ENCODE assay signal across 1 cellular context in the genomic region with DNA sequence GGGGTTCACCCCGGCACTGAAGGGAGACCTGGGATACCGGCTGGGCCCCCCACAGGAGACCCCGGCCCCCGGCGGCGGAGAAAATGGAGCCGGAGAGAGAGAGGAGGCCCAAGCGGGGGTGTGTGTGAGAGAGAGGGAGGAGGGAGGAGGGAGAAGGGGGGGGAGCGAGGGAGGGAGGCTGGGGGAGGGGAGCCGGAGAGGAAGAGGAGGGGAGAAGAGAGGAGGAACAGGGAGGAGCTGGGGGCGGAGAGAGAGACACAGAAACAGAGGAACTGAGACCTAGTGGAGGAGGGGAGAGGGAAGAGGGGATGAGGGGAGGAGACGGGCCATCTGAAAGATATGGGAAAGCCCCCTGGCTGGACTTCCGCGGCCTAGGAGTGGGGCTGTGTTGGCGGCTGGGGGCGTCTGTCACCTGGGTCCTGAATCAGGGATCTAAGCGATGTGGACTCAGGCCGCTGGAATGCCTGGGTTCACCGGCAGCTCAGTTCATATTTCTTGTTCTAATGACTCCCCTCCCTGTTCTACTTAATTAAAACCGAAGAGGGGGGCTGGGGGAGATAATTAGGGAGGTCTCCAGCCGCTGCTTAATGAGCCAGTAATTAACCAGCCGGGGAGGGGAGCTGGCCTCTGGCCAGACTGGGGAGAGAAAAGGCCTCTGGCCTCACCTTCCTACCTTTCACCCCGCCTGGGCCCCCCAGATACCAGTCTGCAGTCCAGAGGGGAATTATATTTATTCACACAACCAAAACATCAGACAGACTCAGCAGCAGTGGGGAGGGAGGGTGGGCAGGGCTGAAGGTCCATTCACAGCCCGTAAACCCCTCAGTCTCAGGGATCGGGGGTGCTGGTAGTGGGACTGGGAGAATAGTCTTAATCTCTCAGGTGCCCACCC.
TF ChIP-seq lines count a peak whose summit lies in the region.

A gene with protein sequence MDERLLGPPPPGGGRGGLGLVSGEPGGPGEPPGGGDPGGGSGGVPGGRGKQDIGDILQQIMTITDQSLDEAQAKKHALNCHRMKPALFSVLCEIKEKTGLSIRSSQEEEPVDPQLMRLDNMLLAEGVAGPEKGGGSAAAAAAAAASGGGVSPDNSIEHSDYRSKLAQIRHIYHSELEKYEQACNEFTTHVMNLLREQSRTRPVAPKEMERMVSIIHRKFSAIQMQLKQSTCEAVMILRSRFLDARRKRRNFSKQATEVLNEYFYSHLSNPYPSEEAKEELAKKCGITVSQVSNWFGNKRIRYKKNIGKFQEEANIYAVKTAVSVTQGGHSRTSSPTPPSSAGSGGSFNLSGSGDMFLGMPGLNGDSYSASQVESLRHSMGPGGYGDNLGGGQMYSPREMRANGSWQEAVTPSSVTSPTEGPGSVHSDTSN (minus strand): TSS at position 149 of the 892 bp plus-strand sequence. CDS start 287 bp downstream, outside the sequence.

TF ChIP-seq in K562, 482 proteins besides CTCF, POLR2A, EP300 and RAD21 (continued from another document and continues in another):
- TF ChIP-seq, protein P1, sequence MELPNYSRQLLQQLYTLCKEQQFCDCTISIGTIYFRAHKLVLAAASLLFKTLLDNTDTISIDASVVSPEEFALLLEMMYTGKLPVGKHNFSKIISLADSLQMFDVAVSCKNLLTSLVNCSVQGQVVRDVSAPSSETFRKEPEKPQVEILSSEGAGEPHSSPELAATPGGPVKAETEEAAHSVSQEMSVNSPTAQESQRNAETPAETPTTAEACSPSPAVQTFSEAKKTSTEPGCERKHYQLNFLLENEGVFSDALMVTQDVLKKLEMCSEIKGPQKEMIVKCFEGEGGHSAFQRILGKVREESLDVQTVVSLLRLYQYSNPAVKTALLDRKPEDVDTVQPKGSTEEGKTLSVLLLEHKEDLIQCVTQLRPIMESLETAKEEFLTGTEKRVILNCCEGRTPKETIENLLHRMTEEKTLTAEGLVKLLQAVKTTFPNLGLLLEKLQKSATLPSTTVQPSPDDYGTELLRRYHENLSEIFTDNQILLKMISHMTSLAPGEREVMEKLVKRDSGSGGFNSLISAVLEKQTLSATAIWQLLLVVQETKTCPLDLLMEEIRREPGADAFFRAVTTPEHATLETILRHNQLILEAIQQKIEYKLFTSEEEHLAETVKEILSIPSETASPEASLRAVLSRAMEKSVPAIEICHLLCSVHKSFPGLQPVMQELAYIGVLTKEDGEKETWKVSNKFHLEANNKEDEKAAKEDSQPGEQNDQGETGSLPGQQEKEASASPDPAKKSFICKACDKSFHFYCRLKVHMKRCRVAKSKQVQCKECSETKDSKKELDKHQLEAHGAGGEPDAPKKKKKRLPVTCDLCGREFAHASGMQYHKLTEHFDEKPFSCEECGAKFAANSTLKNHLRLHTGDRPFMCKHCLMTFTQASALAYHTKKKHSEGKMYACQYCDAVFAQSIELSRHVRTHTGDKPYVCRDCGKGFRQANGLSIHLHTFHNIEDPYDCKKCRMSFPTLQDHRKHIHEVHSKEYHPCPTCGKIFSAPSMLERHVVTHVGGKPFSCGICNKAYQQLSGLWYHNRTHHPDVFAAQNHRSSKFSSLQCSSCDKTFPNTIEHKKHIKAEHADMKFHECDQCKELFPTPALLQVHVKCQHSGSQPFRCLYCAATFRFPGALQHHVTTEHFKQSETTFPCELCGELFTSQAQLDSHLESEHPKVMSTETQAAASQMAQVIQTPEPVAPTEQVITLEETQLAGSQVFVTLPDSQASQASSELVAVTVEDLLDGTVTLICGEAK (IDR thresholded peaks at IDR 0.05), result peak; percentile 61
- TF ChIP-seq, protein P1 (CRISPR knock-in tag; IDR thresholded peaks at IDR 0.05), result no peak
- TF ChIP-seq ZNF586 (CRISPR knock-in tag; conservative IDR thresholded peaks at IDR 0.05) (no peak), CHD2 (IDR thresholded peaks at IDR 0.05; ENCODE audit: low read depth, low read length) (peak; percentile 43; the same call in 1 of the 2 replicates), ZNF175 (CRISPR knock-in tag; IDR thresholded peaks at IDR 0.05; ENCODE audit: low read depth) (no peak), MTA3 (IDR thresholded peaks at IDR 0.05; ENCODE audit: borderline replicate concordance) (peak; percentile 58; the same call in 1 of the 2 replicates), XRCC5 (IDR thresholded peaks at IDR 0.05; ENCODE audit: low read depth, low read length) (no peak), PHB (CRISPR knock-in tag; IDR thresholded peaks at IDR 0.05) (0 out of 2 replicates have a peak, but pooled peaks have one; percentile 56), ZKSCAN8 (CRISPR knock-in tag; IDR thresholded peaks at IDR 0.05) (no peak), POLR2G (IDR thresholded peaks at IDR 0.05; ENCODE audit: low read depth, low read length) (peak; percentile 52; the same call in 1 of the 2 replicates), RBM22 (IDR thresholded peaks at IDR 0.05; ENCODE audit: low read depth, low read length, poor library complexity, severe bottlenecking) (no peak), CXXC5 (CRISPR knock-in tag; IDR thresholded peaks at IDR 0.05) (peak; percentile 27; the same call in 1 of the 2 replicates), NFXL1 (CRISPR knock-in tag; IDR thresholded peaks at IDR 0.05) (no peak)
- TF ChIP-seq, protein P2, sequence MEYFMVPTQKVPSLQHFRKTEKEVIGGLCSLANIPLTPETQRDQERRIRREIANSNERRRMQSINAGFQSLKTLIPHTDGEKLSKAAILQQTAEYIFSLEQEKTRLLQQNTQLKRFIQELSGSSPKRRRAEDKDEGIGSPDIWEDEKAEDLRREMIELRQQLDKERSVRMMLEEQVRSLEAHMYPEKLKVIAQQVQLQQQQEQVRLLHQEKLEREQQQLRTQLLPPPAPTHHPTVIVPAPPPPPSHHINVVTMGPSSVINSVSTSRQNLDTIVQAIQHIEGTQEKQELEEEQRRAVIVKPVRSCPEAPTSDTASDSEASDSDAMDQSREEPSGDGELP (CRISPR knock-in tag; IDR thresholded peaks at IDR 0.05; ENCODE audit: borderline replicate concordance), result peak; percentile 39; the same call in 1 of the 2 replicates
- TF ChIP-seq, protein P3, sequence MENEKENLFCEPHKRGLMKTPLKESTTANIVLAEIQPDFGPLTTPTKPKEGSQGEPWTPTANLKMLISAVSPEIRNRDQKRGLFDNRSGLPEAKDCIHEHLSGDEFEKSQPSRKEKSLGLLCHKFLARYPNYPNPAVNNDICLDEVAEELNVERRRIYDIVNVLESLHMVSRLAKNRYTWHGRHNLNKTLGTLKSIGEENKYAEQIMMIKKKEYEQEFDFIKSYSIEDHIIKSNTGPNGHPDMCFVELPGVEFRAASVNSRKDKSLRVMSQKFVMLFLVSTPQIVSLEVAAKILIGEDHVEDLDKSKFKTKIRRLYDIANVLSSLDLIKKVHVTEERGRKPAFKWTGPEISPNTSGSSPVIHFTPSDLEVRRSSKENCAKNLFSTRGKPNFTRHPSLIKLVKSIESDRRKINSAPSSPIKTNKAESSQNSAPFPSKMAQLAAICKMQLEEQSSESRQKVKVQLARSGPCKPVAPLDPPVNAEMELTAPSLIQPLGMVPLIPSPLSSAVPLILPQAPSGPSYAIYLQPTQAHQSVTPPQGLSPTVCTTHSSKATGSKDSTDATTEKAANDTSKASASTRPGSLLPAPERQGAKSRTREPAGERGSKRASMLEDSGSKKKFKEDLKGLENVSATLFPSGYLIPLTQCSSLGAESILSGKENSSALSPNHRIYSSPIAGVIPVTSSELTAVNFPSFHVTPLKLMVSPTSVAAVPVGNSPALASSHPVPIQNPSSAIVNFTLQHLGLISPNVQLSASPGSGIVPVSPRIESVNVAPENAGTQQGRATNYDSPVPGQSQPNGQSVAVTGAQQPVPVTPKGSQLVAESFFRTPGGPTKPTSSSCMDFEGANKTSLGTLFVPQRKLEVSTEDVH (IDR thresholded peaks at IDR 0.05; ENCODE audit: low read depth, partially characterized antibody), result peak; percentile 69
- TF ChIP-seq, protein P4, sequence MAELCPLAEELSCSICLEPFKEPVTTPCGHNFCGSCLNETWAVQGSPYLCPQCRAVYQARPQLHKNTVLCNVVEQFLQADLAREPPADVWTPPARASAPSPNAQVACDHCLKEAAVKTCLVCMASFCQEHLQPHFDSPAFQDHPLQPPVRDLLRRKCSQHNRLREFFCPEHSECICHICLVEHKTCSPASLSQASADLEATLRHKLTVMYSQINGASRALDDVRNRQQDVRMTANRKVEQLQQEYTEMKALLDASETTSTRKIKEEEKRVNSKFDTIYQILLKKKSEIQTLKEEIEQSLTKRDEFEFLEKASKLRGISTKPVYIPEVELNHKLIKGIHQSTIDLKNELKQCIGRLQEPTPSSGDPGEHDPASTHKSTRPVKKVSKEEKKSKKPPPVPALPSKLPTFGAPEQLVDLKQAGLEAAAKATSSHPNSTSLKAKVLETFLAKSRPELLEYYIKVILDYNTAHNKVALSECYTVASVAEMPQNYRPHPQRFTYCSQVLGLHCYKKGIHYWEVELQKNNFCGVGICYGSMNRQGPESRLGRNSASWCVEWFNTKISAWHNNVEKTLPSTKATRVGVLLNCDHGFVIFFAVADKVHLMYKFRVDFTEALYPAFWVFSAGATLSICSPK (IDR thresholded peaks at IDR 0.05; ENCODE audit: borderline replicate concordance), result no peak
- TF ChIP-seq, protein P5, sequence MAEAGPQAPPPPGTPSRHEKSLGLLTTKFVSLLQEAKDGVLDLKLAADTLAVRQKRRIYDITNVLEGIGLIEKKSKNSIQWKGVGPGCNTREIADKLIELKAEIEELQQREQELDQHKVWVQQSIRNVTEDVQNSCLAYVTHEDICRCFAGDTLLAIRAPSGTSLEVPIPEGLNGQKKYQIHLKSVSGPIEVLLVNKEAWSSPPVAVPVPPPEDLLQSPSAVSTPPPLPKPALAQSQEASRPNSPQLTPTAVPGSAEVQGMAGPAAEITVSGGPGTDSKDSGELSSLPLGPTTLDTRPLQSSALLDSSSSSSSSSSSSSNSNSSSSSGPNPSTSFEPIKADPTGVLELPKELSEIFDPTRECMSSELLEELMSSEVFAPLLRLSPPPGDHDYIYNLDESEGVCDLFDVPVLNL (CRISPR knock-in tag; IDR thresholded peaks at IDR 0.05; ENCODE audit: low read depth), result no peak
- TF ChIP-seq, protein P6, sequence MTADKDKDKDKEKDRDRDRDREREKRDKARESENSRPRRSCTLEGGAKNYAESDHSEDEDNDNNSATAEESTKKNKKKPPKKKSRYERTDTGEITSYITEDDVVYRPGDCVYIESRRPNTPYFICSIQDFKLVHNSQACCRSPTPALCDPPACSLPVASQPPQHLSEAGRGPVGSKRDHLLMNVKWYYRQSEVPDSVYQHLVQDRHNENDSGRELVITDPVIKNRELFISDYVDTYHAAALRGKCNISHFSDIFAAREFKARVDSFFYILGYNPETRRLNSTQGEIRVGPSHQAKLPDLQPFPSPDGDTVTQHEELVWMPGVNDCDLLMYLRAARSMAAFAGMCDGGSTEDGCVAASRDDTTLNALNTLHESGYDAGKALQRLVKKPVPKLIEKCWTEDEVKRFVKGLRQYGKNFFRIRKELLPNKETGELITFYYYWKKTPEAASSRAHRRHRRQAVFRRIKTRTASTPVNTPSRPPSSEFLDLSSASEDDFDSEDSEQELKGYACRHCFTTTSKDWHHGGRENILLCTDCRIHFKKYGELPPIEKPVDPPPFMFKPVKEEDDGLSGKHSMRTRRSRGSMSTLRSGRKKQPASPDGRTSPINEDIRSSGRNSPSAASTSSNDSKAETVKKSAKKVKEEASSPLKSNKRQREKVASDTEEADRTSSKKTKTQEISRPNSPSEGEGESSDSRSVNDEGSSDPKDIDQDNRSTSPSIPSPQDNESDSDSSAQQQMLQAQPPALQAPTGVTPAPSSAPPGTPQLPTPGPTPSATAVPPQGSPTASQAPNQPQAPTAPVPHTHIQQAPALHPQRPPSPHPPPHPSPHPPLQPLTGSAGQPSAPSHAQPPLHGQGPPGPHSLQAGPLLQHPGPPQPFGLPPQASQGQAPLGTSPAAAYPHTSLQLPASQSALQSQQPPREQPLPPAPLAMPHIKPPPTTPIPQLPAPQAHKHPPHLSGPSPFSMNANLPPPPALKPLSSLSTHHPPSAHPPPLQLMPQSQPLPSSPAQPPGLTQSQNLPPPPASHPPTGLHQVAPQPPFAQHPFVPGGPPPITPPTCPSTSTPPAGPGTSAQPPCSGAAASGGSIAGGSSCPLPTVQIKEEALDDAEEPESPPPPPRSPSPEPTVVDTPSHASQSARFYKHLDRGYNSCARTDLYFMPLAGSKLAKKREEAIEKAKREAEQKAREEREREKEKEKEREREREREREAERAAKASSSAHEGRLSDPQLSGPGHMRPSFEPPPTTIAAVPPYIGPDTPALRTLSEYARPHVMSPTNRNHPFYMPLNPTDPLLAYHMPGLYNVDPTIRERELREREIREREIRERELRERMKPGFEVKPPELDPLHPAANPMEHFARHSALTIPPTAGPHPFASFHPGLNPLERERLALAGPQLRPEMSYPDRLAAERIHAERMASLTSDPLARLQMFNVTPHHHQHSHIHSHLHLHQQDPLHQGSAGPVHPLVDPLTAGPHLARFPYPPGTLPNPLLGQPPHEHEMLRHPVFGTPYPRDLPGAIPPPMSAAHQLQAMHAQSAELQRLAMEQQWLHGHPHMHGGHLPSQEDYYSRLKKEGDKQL (CRISPR knock-in tag; IDR thresholded peaks at IDR 0.05; ENCODE audit: borderline replicate concordance), result no peak
- TF ChIP-seq, protein P7, sequence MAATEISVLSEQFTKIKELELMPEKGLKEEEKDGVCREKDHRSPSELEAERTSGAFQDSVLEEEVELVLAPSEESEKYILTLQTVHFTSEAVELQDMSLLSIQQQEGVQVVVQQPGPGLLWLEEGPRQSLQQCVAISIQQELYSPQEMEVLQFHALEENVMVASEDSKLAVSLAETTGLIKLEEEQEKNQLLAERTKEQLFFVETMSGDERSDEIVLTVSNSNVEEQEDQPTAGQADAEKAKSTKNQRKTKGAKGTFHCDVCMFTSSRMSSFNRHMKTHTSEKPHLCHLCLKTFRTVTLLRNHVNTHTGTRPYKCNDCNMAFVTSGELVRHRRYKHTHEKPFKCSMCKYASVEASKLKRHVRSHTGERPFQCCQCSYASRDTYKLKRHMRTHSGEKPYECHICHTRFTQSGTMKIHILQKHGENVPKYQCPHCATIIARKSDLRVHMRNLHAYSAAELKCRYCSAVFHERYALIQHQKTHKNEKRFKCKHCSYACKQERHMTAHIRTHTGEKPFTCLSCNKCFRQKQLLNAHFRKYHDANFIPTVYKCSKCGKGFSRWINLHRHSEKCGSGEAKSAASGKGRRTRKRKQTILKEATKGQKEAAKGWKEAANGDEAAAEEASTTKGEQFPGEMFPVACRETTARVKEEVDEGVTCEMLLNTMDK (IDR thresholded peaks at IDR 0.05; ENCODE audit: borderline replicate concordance, insufficient read depth, low read depth, low read length, poor library complexity, severe bottlenecking), result peak; percentile 14
